9 cellular contexts compared by ENCODE assay signal in genomic region chr6:157644043-157644810, GRCh38.
DNase-seq lines count a peak whose midpoint lies in the region; ATAC-seq, FAIRE-seq and TF ChIP-seq lines count a peak whose summit lies in the region.
"Had no signal": no experiment of that assay in that cellular context is flagged by ENCODE, and none has a peak within 500 bp of the region (broad histone marks: within the 10 kb centered on the region; RNA-seq: fewer than 3 reads in every experiment).

No MANE protein-coding gene starts in this region.

- ATAC-seq in HepG2, result peak; percentile 33; the same call in 2 of the 3 replicates
- no peak for ATAC-seq in right lobe of liver
- ATAC-seq in GM21390 (IDR thresholded peaks at IDR 0.05; ENCODE audit: unreplicated experiment), result no peak
- no peak for ATAC-seq in GM18502 (IDR thresholded peaks at IDR 0.05; ENCODE audit: poor library complexity, unreplicated experiment)
- no peak for ATAC-seq in HG03460 (IDR thresholded peaks at IDR 0.05; ENCODE audit: unreplicated experiment)

- TF ChIP-seq EP300 in HepG2 (IDR thresholded peaks at IDR 0.05; ENCODE audit: low read depth in 2 of 2, low read length in 2 of 2) (no peak), HepG2 (CRISPR knock-in tag; IDR thresholded peaks at IDR 0.05; ENCODE audit: borderline replicate concordance) (no peak)

- H3K4me3 ChIP-seq in HepG2 (replicated peaks in 1 of 3; ENCODE audit: insufficient read depth in 1 of 3, low read depth in 2 of 3, low read length in 3 of 3) (no peak overlapping the region), right lobe of liver (no peak overlapping the region)

- WGBS in HepG2 (ENCODE audit: low lambda C conversion rate), result 93% methylated on average over 13 of the region's 13 CpGs
- 99% methylated on average over 9 of the region's 13 CpGs for WGBS in right lobe of liver (ENCODE audit: insufficient coverage, low coverage, low lambda C conversion rate, missing lambda C conversion rate)

- no peak overlapping the region for H3K4me2 ChIP-seq in HepG2 (ENCODE audit: low read depth, low read length)

- no peaks in the 10 kb centered on the region for H3K27me3 ChIP-seq in HepG2 (ENCODE audit: control insufficient read depth in 1 of 2, insufficient read depth in 2 of 2, low read length in 2 of 2)
- H3K27me3 ChIP-seq in right lobe of liver, result no peaks in the 10 kb centered on the region

- H3K79me2 ChIP-seq in HepG2 (ENCODE audit: insufficient read depth, low read length), result no peaks in the 10 kb centered on the region
- H3K79me2 ChIP-seq: parathyroid adenoma had no signal

- no peaks in the 10 kb centered on the region for H3K9me3 ChIP-seq in HepG2 (ENCODE audit: low read length)
- no peaks in the 10 kb centered on the region for H3K9me3 ChIP-seq in right lobe of liver

- no TSS peak for BruUV-seq in HepG2 (replicated peaks; lab: Mats Ljungman, UMichigan)

- CTCF ChIA-PET in HepG2 (lab: Yijun Ruan, JAX; ENCODE audit: low intra/inter-chr PET ratio, low total read pairs), result no interaction called here

- no peak overlapping the region for H3K27ac ChIP-seq in HepG2 (ENCODE audit: extremely low read length, insufficient read depth, low read length)
- no peak overlapping the region for H3K27ac ChIP-seq in right lobe of liver
- H3K27ac ChIP-seq: parathyroid adenoma had no signal

- in situ Hi-C loops in HepG2 (cut with HindIII; ENCODE audit: extremely low pct_ligation_motif_present, low pct_unique_long_range_greater_than_20kb), result no loop called here

- H3K9ac ChIP-seq in HepG2 (ENCODE audit: insufficient read depth, low read depth, low read length), result no peak overlapping the region
- H3K9ac ChIP-seq: parathyroid adenoma had no signal

- DNase-seq in HepG2 (ENCODE audit: low spot score) (no peak), right lobe of liver (no peak), glomerular visceral epithelial cell (ENCODE audit: extremely low spot score) (peak; percentile 12), cerebellar nuclear complex (lab: John Stamatoyannopoulos, UW) (no peak)
- peak; percentile 20 to 32 for DNase-seq in activated CD4-positive, alpha-beta T cell treated with anti-CD3 and anti-CD28 coated beads, Interleukin-2, amount 50 U/mL, for 4 hours

- POLR2A ChIA-PET in HepG2 (lab: Yijun Ruan, JAX), result no interaction called here

- TF ChIP-seq POLR2A in HepG2 (IDR thresholded peaks at IDR 0.05; ENCODE audit: insufficient read depth in 1 of 2, low read depth in 2 of 2, low read length in 2 of 2), result no peak
- TF ChIP-seq POLR2A in right lobe of liver (IDR thresholded peaks at IDR 0.05), result no peak

- H4K20me1 ChIP-seq in HepG2 (ENCODE audit: insufficient read depth, low read length), result no peaks in the 10 kb centered on the region

- peak; percentile 62 for TF ChIP-seq CTCF in HepG2 (CRISPR knock-in tag; IDR thresholded peaks at IDR 0.05)
- TF ChIP-seq CTCF in right lobe of liver (IDR thresholded peaks at IDR 0.05), result no peak

- intact Hi-C loops in HepG2 (cut with micrococcal nuclease; ENCODE audit: unreplicated experiment) (no loop called here), right lobe of liver (cut with DNase I) (no loop called here)

- no peak overlapping the region for H2AFZ ChIP-seq in HepG2 (ENCODE audit: low read length)
- H2AFZ ChIP-seq: parathyroid adenoma had no signal

- H3K4me1 ChIP-seq in HepG2 (ENCODE audit: insufficient read depth, low read length) (no peaks in the 10 kb centered on the region), right lobe of liver (no peaks in the 10 kb centered on the region)
- H3K4me1 ChIP-seq: parathyroid adenoma had no signal

- no peak for FAIRE-seq in HepG2 (lab: Jason Lieb, UNC)

- H3K36me3 ChIP-seq in HepG2 (replicated peaks in 1 of 2; ENCODE audit: control insufficient read depth in 1 of 2, insufficient read depth in 2 of 2, low read length in 2 of 2) (no peaks in the 10 kb centered on the region), right lobe of liver (peaks cover 0 to 3% (median 0%) of the 10 kb centered on the region in 4 donors)

- TF ChIP-seq RAD21 in HepG2 (CRISPR knock-in tag; IDR thresholded peaks at IDR 0.05), result no peak

TF ChIP-seq in HepG2, 621 proteins besides CTCF, POLR2A, EP300 and RAD21:
- TF ChIP-seq ZNF281 (CRISPR knock-in tag; IDR thresholded peaks at IDR 0.05; ENCODE audit: borderline replicate concordance) (no peak), STAG1 (CRISPR knock-in tag; IDR thresholded peaks at IDR 0.05) (peak; percentile 59), ZNF629 (CRISPR knock-in tag; conservative IDR thresholded peaks at IDR 0.05) (peak; percentile 51; the same call in 1 of the 2 replicates)
TF ChIP-seq in HepG2: peak in this region for 2.

Comparison
In these comparisons a context has a peak if more than half of its experiments do, and no peak if none do; other contexts are left out.
1. DNase-seq: peak in activated CD4-positive, alpha-beta T cell treated with anti-CD3 and anti-CD28 coated beads, Interleukin-2, amount 50 U/mL, for 4 hours (2 of 2) and glomerular visceral epithelial cell (single experiment); none in HepG2 (single experiment), right lobe of liver (0 of 3) and cerebellar nuclear complex (0 of 2).